Comparison of ENCODE assay signal across 8 cellular contexts in genomic region chr4:80610845-80611244, GRCh38.
DNase-seq lines count a peak whose midpoint lies in the region; ATAC-seq and TF ChIP-seq lines count a peak whose summit lies in the region.
"Had no signal": no experiment of that assay in that cellular context is flagged by ENCODE, and none has a peak within 500 bp of the region (broad histone marks: within the 10 kb centered on the region; RNA-seq: fewer than 3 reads in every experiment).

No MANE protein-coding gene starts in this region.

- H3K27me3 Mint-ChIP-seq in T-helper 17 cell, result no peaks in the 10 kb centered on the region
- H3K27me3 Mint-ChIP-seq: stimulated activated naive CD8-positive, alpha-beta T cell treated with anti-CD3 and anti-CD28 coated beads, Interleukin-15, Interleukin-2, amounts not matched to agents 100 ng/mL and 50 ng/mL, for 24 hours had no signal

- H3K27ac Mint-ChIP-seq in T-helper 17 cell, result no peak overlapping the region
- H3K27ac Mint-ChIP-seq: stimulated activated naive CD8-positive, alpha-beta T cell treated with anti-CD3 and anti-CD28 coated beads, Interleukin-15, Interleukin-2, amounts not matched to agents 100 ng/mL and 50 ng/mL, for 24 hours had no signal

- peaks cover 4% of the 10 kb centered on the region for H3K4me1 Mint-ChIP-seq in T-helper 17 cell

- H3K36me3 Mint-ChIP-seq in T-helper 17 cell (ENCODE audit: low read depth), result no peaks in the 10 kb centered on the region

- TF ChIP-seq POLR2A in erythroblast (IDR thresholded peaks at IDR 0.05; ENCODE audit: low read length), result no peak

- H3K4me3 Mint-ChIP-seq in T-helper 17 cell, result no peak overlapping the region
- H3K4me3 Mint-ChIP-seq: stimulated activated naive CD8-positive, alpha-beta T cell treated with anti-CD3 and anti-CD28 coated beads, Interleukin-15, Interleukin-2, amounts not matched to agents 100 ng/mL and 50 ng/mL, for 24 hours had no signal

- no peaks in the 10 kb centered on the region for H3K9me3 ChIP-seq in T-helper 17 cell (ENCODE audit: control insufficient read depth, low read length, poor library complexity, severe bottlenecking)

- peak; percentile 38 for DNase-seq in NCI-H69 (lab: John Stamatoyannopoulos, UW)
- peak; percentile 49 for DNase-seq in skeletal muscle cell (ENCODE audit: low read depth)
- no peak for DNase-seq in activated gamma-delta T cell (lab: John Stamatoyannopoulos, UW)
- no peak for DNase-seq in erythroblast (lab: John Stamatoyannopoulos, UW)
- no peak for DNase-seq in T-helper 17 cell

- ATAC-seq in GM19023 (IDR thresholded peaks at IDR 0.05; ENCODE audit: unreplicated experiment) (peak; percentile 76), HG02885 (IDR thresholded peaks at IDR 0.05; ENCODE audit: poor library complexity, unreplicated experiment) (peak; percentile 89), T-helper 17 cell (no peak)

- H3K4me3 ChIP-seq in skeletal muscle cell (ENCODE audit: low read depth, low read length), result no peak overlapping the region

Comparison
In these comparisons a context has a peak if more than half of its experiments do, and no peak if none do; other contexts are left out.
1. DNase-seq: peak in NCI-H69 (single experiment) and skeletal muscle cell (single experiment); none in activated gamma-delta T cell (single experiment), erythroblast (0 of 2) and T-helper 17 cell (0 of 3).